22 cellular contexts compared by ENCODE assay signal in genomic region chr7:139300390-139300789, GRCh38.
"Had no signal": no experiment of that assay in that cellular context is flagged by ENCODE, and none has a peak within 500 bp of the region (broad histone marks: within the 10 kb centered on the region; RNA-seq: fewer than 3 reads in every experiment).

No MANE protein-coding gene starts in this region.

- ATAC-seq: gastrocnemius medialis; heart right ventricle; left cardiac atrium; lower lobe of right lung; psoas muscle; right lobe of liver; stimulated activated naive B cell treated with anti-CD40 and anti-IgM and Interleukin-4, amounts not matched to agents 10 μg/mL and 1 μg/mL and 100 μg/mL, for 72 hours; stimulated activated naive CD8-positive, alpha-beta T cell treated with anti-CD3 and anti-CD28 coated beads, Interleukin-15, amount 100 ng/mL, for 72 hours; upper lobe of right lung had no signal

- H3K36me3 ChIP-seq: right lobe of liver had no signal

- H3K27me3 ChIP-seq: esophagus muscularis mucosa, gastrocnemius medialis, heart right ventricle, right lobe of liver, testis, tibial nerve, upper lobe of right lung had no signal

- H3K9me3 ChIP-seq: esophagus muscularis mucosa, gastrocnemius medialis, heart right ventricle, left ventricle myocardium inferior, lower lobe of right lung, psoas muscle, right lobe of liver, testis, tibial nerve, upper lobe of right lung had no signal

- H3K4me3 ChIP-seq: esophagus muscularis mucosa, gastrocnemius medialis, heart right ventricle, left ventricle myocardium inferior, lower lobe of right lung, psoas muscle, right lobe of liver, testis, tibial nerve, upper lobe of right lung had no signal

- DNase-seq: effector CD4-positive, alpha-beta T cell; gastrocnemius medialis; heart right ventricle; left cardiac atrium; left ventricle myocardium inferior; lower lobe of right lung; midbrain; nephron progenitor cell; psoas muscle; retina; right lobe of liver; stimulated activated CD4-positive, alpha-beta T cell treated with anti-CD3 and anti-CD28 coated beads, Interleukin-15, amount 100 ng/mL, for 24 hours; stimulated activated CD4-positive, alpha-beta T cell treated with anti-CD3 and anti-CD28 coated beads, Interleukin-1b, Interleukin-23, amount 100 ng/mL, for 48 hours; stimulated activated CD4-positive, alpha-beta T cell treated with anti-CD3 and anti-CD28 coated beads, Interleukin-4, amount 100 ng/mL, for 4 hours; stimulated activated naive B cell treated with anti-CD40 and anti-IgM and Interleukin-4, amounts not matched to agents 10 μg/mL and 1 μg/mL and 100 μg/mL, for 72 hours; stimulated activated naive CD8-positive, alpha-beta T cell treated with anti-CD3 and anti-CD28 coated beads, Interleukin-15, amount 100 ng/mL, for 72 hours; testis; upper lobe of right lung had no signal

- FAIRE-seq: colon, keratinocyte had no signal

- H3K4me1 ChIP-seq: gastrocnemius medialis, heart right ventricle, left ventricle myocardium inferior, lower lobe of right lung, psoas muscle, testis, tibial nerve, upper lobe of right lung had no signal

- H3K27ac ChIP-seq: esophagus muscularis mucosa, gastrocnemius medialis, heart right ventricle, left ventricle myocardium inferior, lower lobe of right lung, psoas muscle, upper lobe of right lung had no signal
